Comparison of ENCODE assay signal across 8 cellular contexts in genomic region chr6:135496805-135497411, GRCh38.
DNase-seq lines count a peak whose midpoint lies in the region; ATAC-seq and TF ChIP-seq lines count a peak whose summit lies in the region.

No MANE protein-coding gene starts in this region.

- peak overlapping the region; percentile 98 for H3K27ac ChIP-seq in muscle layer of duodenum (ENCODE audit: low read length)

- H3K4me1 ChIP-seq in muscle layer of duodenum (ENCODE audit: control insufficient read depth in 1 of 2, insufficient read depth in 2 of 2, low read length in 2 of 2): peaks cover 0 to 4% of the 10 kb centered on the region in 2 donors

- TF ChIP-seq CTCF in choroid plexus epithelial cell (conservative IDR thresholded peaks at IDR 0.05; ENCODE audit: low read depth, low read length): no peak

- no peak for ATAC-seq in GM21786 (IDR thresholded peaks at IDR 0.05; ENCODE audit: unreplicated experiment)
- no peak for ATAC-seq in HG03565 (IDR thresholded peaks at IDR 0.05; ENCODE audit: unreplicated experiment)
- ATAC-seq in HG03460 (IDR thresholded peaks at IDR 0.05; ENCODE audit: unreplicated experiment): no peak

- H3K4me3 ChIP-seq in choroid plexus epithelial cell (ENCODE audit: low read depth, low read length) (peak overlapping the region; percentile 92), muscle layer of duodenum (ENCODE audit: low read depth in 1 of 2, low read length in 2 of 2) (peak overlapping the region; percentile 83 to 91)

- peaks cover 0 to 12% of the 10 kb centered on the region in 2 donors for H3K36me3 ChIP-seq in muscle layer of duodenum (ENCODE audit: control insufficient read depth in 1 of 2, insufficient read depth in 2 of 2, low read length in 2 of 2)

- no peaks in the 10 kb centered on the region for H3K9me3 ChIP-seq in muscle layer of duodenum (ENCODE audit: control insufficient read depth in 1 of 2, low read length in 2 of 2)

- no peaks in the 10 kb centered on the region for H3K27me3 ChIP-seq in muscle layer of duodenum (ENCODE audit: low read depth, low read length)

- DNase-seq in AML-193 (lab: John Stamatoyannopoulos, UW): peak; percentile 15 to 28
- peak; percentile 39 to 46 for DNase-seq in Kasumi-1 (lab: John Stamatoyannopoulos, UW)
- DNase-seq in choroid plexus epithelial cell (ENCODE audit: low read depth): peak; percentile 14
- no peak for DNase-seq in HuH-7.5 (ENCODE audit: low spot score)
